ENCODE assay signal across 1 cellular context in genomic region chr9:16475257-16475656, GRCh38.
TF ChIP-seq lines count a peak whose summit lies in the region.

No MANE protein-coding gene starts in this region.

TF ChIP-seq in SK-N-SH, 30 proteins besides CTCF, POLR2A, EP300 and RAD21 (continued from another document):
- no peak for TF ChIP-seq ZBTB33 (IDR thresholded peaks at IDR 0.05; ENCODE audit: borderline replicate concordance, low read depth)
- TF ChIP-seq MXI1 (IDR thresholded peaks at IDR 0.05; ENCODE audit: low read depth, low read length), result no peak
- TF ChIP-seq USF1 (IDR thresholded peaks at IDR 0.05; ENCODE audit: borderline replicate concordance, low read depth), result no peak
TF ChIP-seq in SK-N-SH: peak in this region for 0.
